ENCODE assay signal across 1 cellular context in genomic region chr5:173108914-173109313, GRCh38.
TF ChIP-seq lines count a peak whose summit lies in the region.

No MANE protein-coding gene starts in this region.

TF ChIP-seq in H1, 55 proteins besides CTCF, POLR2A, EP300 and RAD21 (continued from another document):
- TF ChIP-seq CEBPB (IDR thresholded peaks at IDR 0.05; ENCODE audit: low read depth, low read length) = peak; percentile 76
